ENCODE assay signal across 8 cellular contexts in the genomic region with DNA sequence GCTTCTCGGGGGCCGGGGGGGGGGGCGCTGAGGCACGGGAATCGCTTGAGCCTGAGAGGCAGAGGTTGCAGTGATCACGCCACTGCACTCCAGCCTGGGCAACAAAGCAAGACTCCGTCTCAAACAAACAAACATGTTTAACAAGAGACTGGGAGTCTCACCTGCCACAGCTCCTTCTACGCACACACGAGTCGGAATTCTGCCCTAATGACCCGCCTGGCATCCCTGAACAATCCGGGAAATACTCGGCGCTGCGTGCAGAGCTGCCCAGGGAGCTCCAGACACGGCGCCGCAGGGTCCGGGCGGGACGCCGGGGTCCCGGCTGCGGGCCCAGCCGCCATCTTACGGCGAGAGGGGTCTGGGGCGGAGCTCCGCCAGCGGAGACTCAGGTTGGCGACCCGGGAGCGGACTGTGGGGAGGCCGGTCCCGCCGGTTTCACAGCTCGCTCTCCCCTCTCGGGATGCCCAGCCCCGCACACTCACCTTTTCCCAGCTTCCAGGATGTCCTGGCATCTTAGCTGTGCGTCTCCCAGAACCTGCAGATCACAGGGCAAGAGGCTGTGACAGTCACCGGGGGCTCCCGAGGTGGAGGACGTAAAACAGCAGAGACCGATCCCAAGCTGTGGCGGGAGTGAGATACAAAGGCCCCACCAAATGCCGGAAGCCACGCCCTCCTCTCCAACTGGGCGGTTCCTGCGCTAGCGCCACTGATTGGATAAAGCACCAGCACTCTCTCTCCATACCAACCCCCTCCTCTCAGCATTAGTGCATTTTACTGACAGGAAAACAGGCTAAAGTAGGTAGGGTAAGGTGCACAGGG. TPM values are rescaled to one million over a fixed set of nuclear protein-coding genes. Genes with fewer than 3 reads are reported as not detected.
DNase-seq lines count a peak whose midpoint lies in the region; ATAC-seq and TF ChIP-seq lines count a peak whose summit lies in the region.

No MANE protein-coding gene starts in this region.

- peak overlapping the region; percentile 89 for H3K4me3 Mint-ChIP-seq in natural killer cell treated with Interleukin-12 subunit alpha and Interleukin-12 subunit beta and Interleukin-15 and Interleukin-18, amount 100 ng/mL, for 72 hours

- peak overlapping the region; percentile 57 to 88 for H3K27ac Mint-ChIP-seq in natural killer cell treated with Interleukin-12 subunit alpha and Interleukin-12 subunit beta and Interleukin-15 and Interleukin-18, amount 100 ng/mL, for 72 hours

- peak overlapping the region; percentile 86 for H3K4me3 ChIP-seq in Jurkat, Clone E6-1 (ENCODE audit: low read length)
- H3K4me3 ChIP-seq in fibroblast of pulmonary artery (replicated peaks; ENCODE audit: low read depth, low read length), result peak overlapping the region; percentile 94

- ATAC-seq in GM21529 (IDR thresholded peaks at IDR 0.05; ENCODE audit: unreplicated experiment), result peak; percentile 99
- peak; percentile 99 to 100 for ATAC-seq in natural killer cell treated with Interleukin-12 subunit alpha and Interleukin-12 subunit beta and Interleukin-15 and Interleukin-18, amount 100 ng/mL, for 72 hours
- ATAC-seq in stimulated activated naive CD8-positive, alpha-beta T cell treated with anti-CD3 and anti-CD28 coated beads, Interleukin-15, Interleukin-2, amounts not matched to agents 100 U/mL and 50 U/mL, for 24 hours, result peak; percentile 100

- no peaks in the 10 kb centered on the region for H3K9me3 Mint-ChIP-seq in natural killer cell treated with Interleukin-12 subunit alpha and Interleukin-12 subunit beta and Interleukin-15 and Interleukin-18, amount 100 ng/mL, for 72 hours

- DNase-seq in DMS114 treated with DMSO at 0.1 percent for 48 hours (lab: John Stamatoyannopoulos, UW; ENCODE audit: unreplicated experiment) (peak; percentile 92), RPMI7951 (ENCODE audit: low read depth) (peak; percentile 90), fibroblast of pulmonary artery (ENCODE audit: low read depth) (peak; percentile 89)
- DNase-seq in Jurkat, Clone E6-1 (ENCODE audit: low read depth, low spot score), result peak; percentile 96
- DNase-seq in activated T-helper 9 cell treated with anti-CD3 and anti-CD28 coated beads, Interleukin-2, amount 50 U/mL, for 16 hours (ENCODE audit: low read depth), result peak; percentile 86
- DNase-seq in natural killer cell treated with Interleukin-12 subunit alpha and Interleukin-12 subunit beta and Interleukin-15 and Interleukin-18, amount 100 ng/mL, for 72 hours (ENCODE audit: low spot score), result peak; percentile 93
- peak; percentile 93 for DNase-seq in stimulated activated naive CD8-positive, alpha-beta T cell treated with anti-CD3 and anti-CD28 coated beads, Interleukin-15, Interleukin-2, amounts not matched to agents 100 U/mL and 50 U/mL, for 24 hours

- no peaks in the 10 kb centered on the region for H3K27me3 Mint-ChIP-seq in natural killer cell treated with Interleukin-12 subunit alpha and Interleukin-12 subunit beta and Interleukin-15 and Interleukin-18, amount 100 ng/mL, for 72 hours

- H3K36me3 Mint-ChIP-seq in natural killer cell treated with Interleukin-12 subunit alpha and Interleukin-12 subunit beta and Interleukin-15 and Interleukin-18, amount 100 ng/mL, for 72 hours, result peaks cover 6% of the 10 kb centered on the region

- H3K4me1 Mint-ChIP-seq in natural killer cell treated with Interleukin-12 subunit alpha and Interleukin-12 subunit beta and Interleukin-15 and Interleukin-18, amount 100 ng/mL, for 72 hours (ENCODE audit: low read depth in 2 of 2), result peaks cover 13 to 17% of the 10 kb centered on the region in 2 donors

- no peak for TF ChIP-seq CTCF in fibroblast of pulmonary artery (IDR thresholded peaks at IDR 0.05; ENCODE audit: low read length, missing control alignments)

RNA-seq across cellular contexts. Expression of gene ZNF724, which starts 23.6 kb away (rescaled TPM):
- 2.5 TPM for polyA plus RNA-seq in Jurkat, Clone E6-1 (2012; ENCODE audit: insufficient read depth, insufficient read length)
- total RNA-seq in RPMI7951 (2014; rRNA removed; shearing (Covaris generic)), result 14.6 and 15.0 TPM in 2 replicates
- 10 to 100 TPM in 1 of 2 donors, 1 to 10 TPM in 1; 9.3 to 12.3 TPM for total RNA-seq in natural killer cell treated with Interleukin-12 subunit alpha and Interleukin-12 subunit beta and Interleukin-15 and Interleukin-18, amount 100 ng/mL, for 72 hours

Comparison
In these comparisons a context has a peak if more than half of its experiments do, and no peak if none do; other contexts are left out.
1. Peak in every context shown above with its lines: DNase-seq, ATAC-seq and H3K4me3 ChIP-seq.